Comparison of ENCODE assay signal across 10 cellular contexts in the genomic region with DNA sequence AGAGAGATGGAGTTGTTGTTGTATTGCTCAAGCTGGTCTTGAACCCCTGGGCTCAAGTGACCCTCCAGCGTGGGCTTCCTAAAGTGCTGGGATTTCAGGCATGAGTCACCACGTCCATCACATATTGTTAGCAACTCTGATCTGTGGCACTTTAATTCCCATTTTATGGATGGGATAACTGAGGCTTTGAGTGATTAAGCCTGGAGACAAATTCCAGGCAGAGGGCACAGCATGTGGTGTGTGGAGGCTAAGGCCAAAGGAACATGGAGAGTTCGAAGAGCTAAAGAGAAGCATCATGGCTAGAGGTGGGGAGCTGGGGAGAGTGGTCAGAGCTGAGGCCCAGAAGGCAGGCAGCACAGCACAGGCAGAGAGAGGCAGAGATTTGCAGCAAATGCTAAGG.
"Had no signal": no experiment of that assay in that cellular context is flagged by ENCODE, and none has a peak within 500 bp of the region (broad histone marks: within the 10 kb centered on the region; RNA-seq: fewer than 3 reads in every experiment).

No MANE protein-coding gene starts in this region.

- H3K9me3 ChIP-seq: HAP-1 had no signal

- H3K9ac ChIP-seq: GM23248 had no signal

- H3K4me1 ChIP-seq: HAP-1 had no signal

- FAIRE-seq: H54 had no signal

- H3K4me2 ChIP-seq: GM23338 had no signal

- H3K4me3 Mint-ChIP-seq: GM23338, H9, HFFc6 had no signal

- H2AFZ ChIP-seq: GM23248, GM23338 had no signal

- H3K27ac Mint-ChIP-seq: GM23338, H9, HFFc6 had no signal

- H3K27ac ChIP-seq: GM23248 had no signal

- ATAC-seq: GM23338, HCT116 had no signal

- H3K36me3 ChIP-seq: HAP-1 had no signal

- DNase-seq: GM23248, GOT3, H7, H9, HCEC 1CT, HFFc6 had no signal

- H3K4me3 ChIP-seq: GM23248, GM23338, HAP-1 had no signal

- H3K9me3 Mint-ChIP-seq: H9, HFFc6 had no signal
